ENCODE assay signal across 20 cellular contexts in genomic region chr18:21363411-21363810, GRCh38.
DNase-seq lines count a peak whose midpoint lies in the region; ATAC-seq and TF ChIP-seq lines count a peak whose summit lies in the region.
"Had no signal": no experiment of that assay in that cellular context is flagged by ENCODE, and none has a peak within 500 bp of the region (broad histone marks: within the 10 kb centered on the region; RNA-seq: fewer than 3 reads in every experiment).

No MANE protein-coding gene starts in this region.

- CTCF ChIA-PET in HEK293T (lab: Yijun Ruan, JAX) (no interaction called here), PC-9 (lab: Charles Lee) (no interaction called here)

- H3K79me2 ChIP-seq in PC-9 (ENCODE audit: low read depth) = no peaks in the 10 kb centered on the region

- H3K9me3 ChIP-seq in PC-9 (ENCODE audit: insufficient read depth, low read depth) (no peaks in the 10 kb centered on the region), left lung (no peaks in the 10 kb centered on the region)
- H3K9me3 ChIP-seq: upper lobe of left lung had no signal

- ATAC-seq in left lung = no peak
- ATAC-seq: foreskin keratinocyte had no signal

- no TSS peak for BruUV-seq in PC-9 (replicated peaks; lab: Mats Ljungman, UMichigan)

- no peaks in the 10 kb centered on the region for H3K9me2 ChIP-seq in PC-9 (ENCODE audit: insufficient read depth)

- H3F3A ChIP-seq in PC-9 (ENCODE audit: insufficient read depth, low read depth) = no peaks in the 10 kb centered on the region

- no peaks in the 10 kb centered on the region for H4K20me1 ChIP-seq in PC-9 (ENCODE audit: insufficient read depth)

- POLR2A ChIA-PET in HEK293T (lab: Yijun Ruan, JAX) = no interaction called here
- POLR2A ChIA-PET in PC-9 (lab: Charles Lee; ENCODE audit: unreplicated experiment) = interaction anchor here (0.7 kb wide), 1 partner anchor 99 kb away, joined by 3 read pairs; no protein-coding TSS in a partner anchor

- no peaks in the 10 kb centered on the region for H3K27me3 ChIP-seq in PC-9 (ENCODE audit: insufficient read depth, low read depth)
- H3K27me3 ChIP-seq in left lung = no peaks in the 10 kb centered on the region
- H3K27me3 ChIP-seq: foreskin keratinocyte, upper lobe of left lung had no signal

- TF ChIP-seq CTCF in PC-9 (conservative IDR thresholded peaks at IDR 0.05) (no peak), left lung (IDR thresholded peaks at IDR 0.05) (no peak)

- H3K36me3 ChIP-seq in PC-9 (ENCODE audit: low read depth) (no peaks in the 10 kb centered on the region), left lung (no peaks in the 10 kb centered on the region)
- H3K36me3 ChIP-seq: upper lobe of left lung had no signal

- DNase-seq in HEK293T (ENCODE audit: extremely low spot score) (peak; percentile 42), NCI-H69 (lab: John Stamatoyannopoulos, UW) (peak; percentile 92), globus pallidus (ENCODE audit: low spot score) (peak; percentile 17), pons (ENCODE audit: low spot score) (peak; percentile 14), PC-9 (no peak), left lung (no peak), NCI-H2171 (lab: John Stamatoyannopoulos, UW) (no peak)
- DNase-seq: activated CD4-positive, alpha-beta memory T cell treated with anti-CD3 and anti-CD28 coated beads, Interleukin-2, amount 10 ng/mL, durations not matched to agents 7 days and 5 days; activated CD4-positive, CD25-positive, alpha-beta regulatory T cell; activated gamma-delta T cell; activated T-cell treated with anti-CD3 and anti-CD28 coated beads for 4 hours; DMS79 treated with DMSO at 0.1 percent for 48 hours; foreskin keratinocyte; GOT3; NCI-H2227 treated with DMSO at 0.1 percent for 48 hours; stimulated activated CD4-positive, alpha-beta T cell treated with anti-CD3 and anti-CD28 coated beads, Interleukin-4, amount 100 ng/mL, for 24 hours; T1000; upper lobe of left lung had no signal

- H3K4me3 ChIP-seq in PC-9 (no peak overlapping the region), left lung (no peak overlapping the region)
- H3K4me3 ChIP-seq: upper lobe of left lung had no signal

- H3K27ac ChIP-seq in PC-9 (no peak overlapping the region), left lung (no peak overlapping the region)
- H3K27ac ChIP-seq: epithelial cell of prostate, foreskin keratinocyte, RWPE1, upper lobe of left lung had no signal

- H3K4me1 ChIP-seq in PC-9 (replicated peaks; ENCODE audit: insufficient read depth) (no peaks in the 10 kb centered on the region), left lung (no peaks in the 10 kb centered on the region)
- H3K4me1 ChIP-seq: foreskin keratinocyte, upper lobe of left lung had no signal

- intact Hi-C loops in PC-9 (cut with micrococcal nuclease; ENCODE audit: unreplicated experiment) (no loop called here), left lung (cut with DNase I) (no loop called here)

- H3K4me2 ChIP-seq in PC-9 = no peak overlapping the region

- H2AFZ ChIP-seq in PC-9 = no peak overlapping the region

TF ChIP-seq in HEK293T, 16 proteins besides CTCF, POLR2A, EP300 and RAD21:
- TF ChIP-seq PKNOX1 (IDR thresholded peaks at IDR 0.05) (peak; percentile 89), L3MBTL2 (conservative IDR thresholded peaks at IDR 0.05) (no peak)

Comparison
In these comparisons a context has a peak if more than half of its experiments do, and no peak if none do; other contexts are left out.
1. DNase-seq: peak in HEK293T (single experiment), NCI-H69 (single experiment), globus pallidus (single experiment) and pons (single experiment); none in PC-9 (0 of 2), left lung (0 of 2) and NCI-H2171 (single experiment).